In genomic region chr11:94664336-94664735, GRCh38 we compare ENCODE assay signal across 16 cellular contexts.
DNase-seq lines count a peak whose midpoint lies in the region; ATAC-seq, FAIRE-seq and TF ChIP-seq lines count a peak whose summit lies in the region.
"Had no signal": no experiment of that assay in that cellular context is flagged by ENCODE, and none has a peak within 500 bp of the region (broad histone marks: within the 10 kb centered on the region; RNA-seq: fewer than 3 reads in every experiment).

No MANE protein-coding gene starts in this region.

- H3K4me1 ChIP-seq in GM23338 (ENCODE audit: insufficient read depth) = peaks cover 21% of the 10 kb centered on the region
- no peaks in the 10 kb centered on the region for H3K4me1 ChIP-seq in psoas muscle
- H3K4me1 ChIP-seq in esophagus muscularis mucosa = no peaks in the 10 kb centered on the region
- H3K4me1 ChIP-seq: adrenal gland, left lung had no signal

- peaks cover 6% of the 10 kb centered on the region for H3K27me3 Mint-ChIP-seq in GM23338 (ENCODE audit: insufficient read depth, low read depth, poor library complexity)
- peaks cover under 1% of the 10 kb centered on the region for H3K27me3 Mint-ChIP-seq in activated T-cell treated with anti-CD3 and anti-CD28 coated beads, Interleukin-2, amount 50 U/mL, for 4 hours (ENCODE audit: low read depth)

- intact Hi-C loops in psoas muscle (cut with DNase I) (no loop called here), esophagus muscularis mucosa (cut with DNase I) (no loop called here)

- peaks cover 15% of the 10 kb centered on the region; the same call in 1 of the 2 replicates for H3F3A ChIP-seq in GM23338 (replicated peaks; ENCODE audit: low read depth)

- DNase-seq in GM23338 (ENCODE audit: low spot score) (no peak), RCC 7860 (ENCODE audit: low spot score) (peak; percentile 29), fibroblast of mammary gland (ENCODE audit: low read depth) (peak; percentile 34), psoas muscle (no peak), SIG-M5 (lab: John Stamatoyannopoulos, UW) (no peak), NCI-H446 (lab: John Stamatoyannopoulos, UW) (no peak), esophagus muscularis mucosa (ENCODE audit: extremely low spot score) (no peak)
- DNase-seq in activated T-cell treated with anti-CD3 and anti-CD28 coated beads, Interleukin-2, amount 50 U/mL, for 4 hours = no peak
- DNase-seq: activated CD8-positive, alpha-beta T cell treated with anti-CD3 and anti-CD28 coated beads for 36 hours; adrenal gland; AML-193; left lung; NCI-H1930; NCI-H526 treated with DMSO at 0.1 percent for 48 hours; SW 1271 had no signal

- H3K36me3 ChIP-seq in GM23338 (ENCODE audit: insufficient read depth) = peaks cover 16% of the 10 kb centered on the region
- H3K36me3 ChIP-seq in psoas muscle (ENCODE audit: insufficient read depth in 1 of 2, low read depth in 1 of 2) = no peaks in the 10 kb centered on the region
- H3K36me3 ChIP-seq in esophagus muscularis mucosa = no peaks in the 10 kb centered on the region
- H3K36me3 ChIP-seq: adrenal gland, left lung had no signal

- FAIRE-seq in RCC 7860 (lab: Jason Lieb, UNC) = peak; percentile 5

- peaks cover 11% of the 10 kb centered on the region for H3K9me3 Mint-ChIP-seq in GM23338
- H3K9me3 Mint-ChIP-seq in activated T-cell treated with anti-CD3 and anti-CD28 coated beads, Interleukin-2, amount 50 U/mL, for 4 hours = peaks cover 3% of the 10 kb centered on the region
- H3K9me3 Mint-ChIP-seq: activated CD8-positive, alpha-beta T cell treated with anti-CD3 and anti-CD28 coated beads for 36 hours had no signal

- H4K20me1 ChIP-seq in GM23338 (replicated peaks; ENCODE audit: insufficient read depth) = no peaks in the 10 kb centered on the region

- 0 out of 2 replicates have a peak overlapping the region, but pooled peaks have one; percentile 20 for H3K4me2 ChIP-seq in GM23338

- H3K9me3 ChIP-seq in psoas muscle (peaks cover 5% of the 10 kb centered on the region), esophagus muscularis mucosa (no peaks in the 10 kb centered on the region)
- H3K9me3 ChIP-seq: adrenal gland, left lung had no signal

- TF ChIP-seq CTCF in GM23338 (conservative IDR thresholded peaks at IDR 0.05; ENCODE audit: low read depth in 2 of 2) (no peak), fibroblast of mammary gland (conservative IDR thresholded peaks at IDR 0.05; ENCODE audit: control insufficient read depth, insufficient read depth, low read depth, low read length) (no peak), psoas muscle (IDR thresholded peaks at IDR 0.05) (no peak), esophagus muscularis mucosa (IDR thresholded peaks at IDR 0.05) (no peak)

- no peak overlapping the region for H3K4me3 Mint-ChIP-seq in GM23338
- no peak overlapping the region for H3K4me3 Mint-ChIP-seq in activated T-cell treated with anti-CD3 and anti-CD28 coated beads, Interleukin-2, amount 50 U/mL, for 4 hours
- H3K4me3 Mint-ChIP-seq: activated CD8-positive, alpha-beta T cell treated with anti-CD3 and anti-CD28 coated beads for 36 hours; nephron had no signal

- no peak for TF ChIP-seq POLR2A in esophagus muscularis mucosa (IDR thresholded peaks at IDR 0.05; ENCODE audit: low read depth)

- H3K27ac Mint-ChIP-seq in GM23338 = no peak overlapping the region
- H3K27ac Mint-ChIP-seq: activated CD8-positive, alpha-beta T cell treated with anti-CD3 and anti-CD28 coated beads for 36 hours; nephron had no signal

- H3K4me3 ChIP-seq in GM23338 (no peak overlapping the region), fibroblast of mammary gland (ENCODE audit: control insufficient read depth, low read depth, low read length) (no peak overlapping the region), psoas muscle (no peak overlapping the region), esophagus muscularis mucosa (no peak overlapping the region)
- H3K4me3 ChIP-seq: adrenal gland, left lung had no signal

- no peak for TF ChIP-seq EP300 in esophagus muscularis mucosa (IDR thresholded peaks at IDR 0.05)

- H2AFZ ChIP-seq in GM23338 = no peak overlapping the region

- ATAC-seq in GM23338 (no peak), psoas muscle (peak; percentile 83 to 94 (median 86))
- no peak for ATAC-seq in activated T-cell treated with anti-CD3 and anti-CD28 coated beads, Interleukin-2, amount 50 U/mL, for 4 hours
- ATAC-seq: activated CD8-positive, alpha-beta T cell treated with anti-CD3 and anti-CD28 coated beads for 36 hours; left lung had no signal

- no peaks in the 10 kb centered on the region for H3K27me3 ChIP-seq in GM23338 (ENCODE audit: insufficient read depth)
- no peaks in the 10 kb centered on the region for H3K27me3 ChIP-seq in psoas muscle (ENCODE audit: insufficient read depth in 3 of 3, low read length in 2 of 3)
- H3K27me3 ChIP-seq in esophagus muscularis mucosa = no peaks in the 10 kb centered on the region
- H3K27me3 ChIP-seq: adrenal gland, left lung had no signal

- H3K27ac ChIP-seq in GM23338 (ENCODE audit: low read depth) = no peak overlapping the region
- H3K27ac ChIP-seq in psoas muscle = no peak overlapping the region
- no peak overlapping the region for H3K27ac ChIP-seq in esophagus muscularis mucosa (replicated peaks in 1 of 4)
- H3K27ac ChIP-seq: adrenal gland, left lung had no signal

- no peaks in the 10 kb centered on the region for H3K9me2 ChIP-seq in GM23338 (ENCODE audit: insufficient read depth)

- H3K36me3 Mint-ChIP-seq in GM23338 (ENCODE audit: low read depth) = peaks cover 96% of the 10 kb centered on the region
- H3K36me3 Mint-ChIP-seq in activated T-cell treated with anti-CD3 and anti-CD28 coated beads, Interleukin-2, amount 50 U/mL, for 4 hours (ENCODE audit: insufficient read depth) = no peaks in the 10 kb centered on the region

- H3K79me2 ChIP-seq in GM23338 (replicated peaks; ENCODE audit: insufficient read depth) = peaks cover 34% of the 10 kb centered on the region

- H3K4me1 Mint-ChIP-seq in GM23338 = peaks cover 52% of the 10 kb centered on the region
- peaks cover 1% of the 10 kb centered on the region for H3K4me1 Mint-ChIP-seq in activated T-cell treated with anti-CD3 and anti-CD28 coated beads, Interleukin-2, amount 50 U/mL, for 4 hours (ENCODE audit: low read depth)

TF ChIP-seq in GM23338, 12 proteins besides CTCF, POLR2A, EP300 and RAD21:
- TF ChIP-seq ETS1 (IDR thresholded peaks at IDR 0.05) = no peak
- TF ChIP-seq CREB1 (CRISPR knock-in tag; IDR thresholded peaks at IDR 0.05; ENCODE audit: low read depth) = no peak

Comparison
In these comparisons a context has a peak if more than half of its experiments do, and no peak if none do; other contexts are left out.
1. ATAC-seq: peak in psoas muscle (4 of 4); none in GM23338 (single experiment) and activated T-cell treated with anti-CD3 and anti-CD28 coated beads, Interleukin-2, amount 50 U/mL, for 4 hours (0 of 2).
2. DNase-seq: peak in RCC 7860 (single experiment) and fibroblast of mammary gland (single experiment); none in GM23338 (single experiment), psoas muscle (0 of 2), SIG-M5 (single experiment), NCI-H446 (0 of 2), esophagus muscularis mucosa (single experiment) and activated T-cell treated with anti-CD3 and anti-CD28 coated beads, Interleukin-2, amount 50 U/mL, for 4 hours (single experiment).